39 cellular contexts compared by ENCODE assay signal in the genomic region with DNA sequence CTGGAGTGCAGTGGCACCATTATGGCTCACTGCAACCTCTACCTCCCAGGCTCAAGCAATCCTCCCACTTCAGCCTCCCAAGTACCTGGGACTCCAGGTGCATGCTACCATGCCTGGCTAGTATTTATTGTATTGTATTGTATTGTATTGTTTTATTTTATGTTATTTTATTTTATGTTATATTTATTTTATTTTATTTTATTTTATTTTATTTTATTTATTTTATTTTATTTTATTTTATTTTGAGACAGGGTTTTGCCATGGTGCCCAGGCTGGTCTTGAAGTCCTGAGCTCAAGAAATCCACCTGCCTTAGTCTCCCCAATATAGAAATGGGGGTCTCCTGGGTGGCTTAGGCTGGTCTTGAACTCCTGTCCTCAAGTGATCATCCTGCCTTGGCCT.
"Had no signal": no experiment of that assay in that cellular context is flagged by ENCODE, and none has a peak within 500 bp of the region (broad histone marks: within the 10 kb centered on the region; RNA-seq: fewer than 3 reads in every experiment).

No MANE protein-coding gene starts in this region.

- H3K4me1 Mint-ChIP-seq: activated naive CD4-positive, alpha-beta T cell treated with anti-CD3 and anti-CD28 coated beads, Interleukin-2, amount 10 ng/mL, durations not matched to agents 7 days and 5 days; activated naive CD4-positive, alpha-beta T cell treated with anti-CD3 and anti-CD28 coated beads, Interleukin-2, amount 50 U/mL, for 24 hours; activated naive CD8-positive, alpha-beta T cell treated with anti-CD3 and anti-CD28 coated beads for 36 hours; activated naive CD8-positive, alpha-beta T cell treated with anti-CD3 and anti-CD28 coated beads, Interleukin-2, amount 10 ng/mL, durations not matched to agents 7 days and 5 days; activated naive CD8-positive, alpha-beta T cell treated with anti-CD3 and anti-CD28 coated beads, Interleukin-2, amount 50 U/mL, for 24 hours; brain; central memory CD8-positive, alpha-beta T cell had no signal

- H3K27me3 ChIP-seq: adrenal gland, body of pancreas, brain microvascular endothelial cell, breast epithelium, cardiac muscle cell had no signal

- H3K9me3 Mint-ChIP-seq: activated naive CD4-positive, alpha-beta T cell treated with anti-CD3 and anti-CD28 coated beads for 36 hours; activated naive CD4-positive, alpha-beta T cell treated with anti-CD3 and anti-CD28 coated beads, Interleukin-2, amount 10 ng/mL, durations not matched to agents 7 days and 5 days; activated naive CD4-positive, alpha-beta T cell treated with anti-CD3 and anti-CD28 coated beads, Interleukin-2, amount 50 U/mL, for 24 hours; activated naive CD4-positive, alpha-beta T cell treated with anti-CD3 and anti-CD28 coated beads, Interleukin-2, amount 50 U/mL, for 72 hours; activated naive CD8-positive, alpha-beta T cell treated with anti-CD3 and anti-CD28 coated beads for 36 hours; activated naive CD8-positive, alpha-beta T cell treated with anti-CD3 and anti-CD28 coated beads, Interleukin-2, amount 10 ng/mL, durations not matched to agents 7 days and 5 days; activated naive CD8-positive, alpha-beta T cell treated with anti-CD3 and anti-CD28 coated beads, Interleukin-2, amount 50 U/mL, for 24 hours; activated T-cell treated with anti-CD3 and anti-CD28 coated beads, Interleukin-2, amount 50 U/mL, for 24 hours; activated T-cell treated with anti-CD3 and anti-CD28 coated beads, Interleukin-2, amount 50 U/mL, for 4 hours; activated T-cell treated with anti-CD3 and anti-CD28 coated beads, Interleukin-2, amount 50 U/mL, for 72 hours; activated T-helper 1 cell treated with anti-CD3 and anti-CD28 coated beads, Interleukin-12 subunit alpha, Interleukin-12 subunit beta, Interleukin-2, Interleukin-4 antibody, amounts not matched to agents 30 ng/mL and 10 ng/mL and 1 ng/mL, durations not matched to agents 14 hours and 24 hours and 36 hours; activated T-helper 17 cell treated with anti-CD3 and anti-CD28 coated beads, Interleukin-2, amount 50 U/mL, for 72 hours; activated T-helper 2 cell treated with anti-CD3 and anti-CD28 coated beads, Interferon-gamma antibody, Interleukin-2, Interleukin-4, amounts not matched to agents 10 μg/mL and 5 μg/mL and 100 μg/mL, durations not matched to agents 14 hours and 24 hours and 36 hours; brain; central memory CD8-positive, alpha-beta T cell had no signal

- H3K4me1 ChIP-seq: body of pancreas, breast epithelium had no signal

- H3K9me3 ChIP-seq: adrenal gland, body of pancreas, breast epithelium had no signal

- ATAC-seq: activated naive CD4-positive, alpha-beta T cell treated with anti-CD3 and anti-CD28 coated beads, Interleukin-2, amount 50 U/mL, for 72 hours; activated naive CD8-positive, alpha-beta T cell treated with anti-CD3 and anti-CD28 coated beads, Interleukin-2, amount 50 U/mL, for 24 hours; activated T-cell treated with anti-CD3 and anti-CD28 coated beads, Interleukin-2, amount 50 U/mL, for 4 hours; activated T-cell treated with anti-CD3 and anti-CD28 coated beads, Interleukin-2, amount 50 U/mL, for 72 hours; activated T-helper 17 cell treated with anti-CD3 and anti-CD28 coated beads, Interleukin-2, amount 50 U/mL, for 72 hours; body of pancreas had no signal

- H3K27ac Mint-ChIP-seq: activated naive CD4-positive, alpha-beta T cell treated with anti-CD3 and anti-CD28 coated beads for 36 hours; activated naive CD4-positive, alpha-beta T cell treated with anti-CD3 and anti-CD28 coated beads, Interleukin-2, amount 10 ng/mL, durations not matched to agents 7 days and 5 days; activated naive CD4-positive, alpha-beta T cell treated with anti-CD3 and anti-CD28 coated beads, Interleukin-2, amount 50 U/mL, for 24 hours; activated naive CD4-positive, alpha-beta T cell treated with anti-CD3 and anti-CD28 coated beads, Interleukin-2, amount 50 U/mL, for 72 hours; activated naive CD8-positive, alpha-beta T cell; activated naive CD8-positive, alpha-beta T cell treated with anti-CD3 and anti-CD28 coated beads for 36 hours; activated naive CD8-positive, alpha-beta T cell treated with anti-CD3 and anti-CD28 coated beads, Interleukin-2, amount 10 ng/mL, durations not matched to agents 7 days and 5 days; activated naive CD8-positive, alpha-beta T cell treated with anti-CD3 and anti-CD28 coated beads, Interleukin-2, amount 50 U/mL, for 24 hours; activated T-cell treated with anti-CD3 and anti-CD28 coated beads, Interleukin-2, amount 50 U/mL, for 24 hours; activated T-cell treated with anti-CD3 and anti-CD28 coated beads, Interleukin-2, amount 50 U/mL, for 72 hours; activated T-helper 1 cell treated with anti-CD3 and anti-CD28 coated beads, Interleukin-12 subunit alpha, Interleukin-12 subunit beta, Interleukin-2, Interleukin-4 antibody, amounts not matched to agents 30 ng/mL and 10 ng/mL and 1 ng/mL, durations not matched to agents 14 hours and 24 hours and 36 hours; activated T-helper 17 cell treated with anti-CD3 and anti-CD28 coated beads, Interleukin-2, amount 50 U/mL, for 72 hours; activated T-helper 2 cell treated with anti-CD3 and anti-CD28 coated beads, Interferon-gamma antibody, Interleukin-2, Interleukin-4, amounts not matched to agents 10 μg/mL and 5 μg/mL and 100 μg/mL, durations not matched to agents 14 hours and 24 hours and 36 hours; brain had no signal

- H3K4me3 ChIP-seq: adrenal gland, body of pancreas, breast epithelium, cardiac muscle cell had no signal

- H3K36me3 ChIP-seq: adrenal gland, brain microvascular endothelial cell, breast epithelium had no signal

- DNase-seq: activated effector memory CD4-positive, alpha-beta T cell treated with anti-CD3 and anti-CD28 coated beads, Interleukin-2, amount 50 U/mL, for 16 hours; activated effector memory CD4-positive, alpha-beta T cell treated with Interleukin-2 at 50 U/mL for 16 hours; activated gamma-delta T cell; activated gamma-delta T cell treated with Interleukin-2 at 50 U/mL for 16 hours; activated naive CD4-positive, alpha-beta T cell; activated naive CD4-positive, alpha-beta T cell treated with anti-CD3 and anti-CD28 coated beads for 36 hours; activated naive CD4-positive, alpha-beta T cell treated with anti-CD3 and anti-CD28 coated beads, Interleukin-2, amount 10 ng/mL, durations not matched to agents 7 days and 5 days; activated naive CD4-positive, alpha-beta T cell treated with anti-CD3 and anti-CD28 coated beads, Interleukin-2, amount 50 U/mL, for 16 hours; activated naive CD4-positive, alpha-beta T cell treated with Interleukin-2 at 50 U/mL for 16 hours; activated naive CD8-positive, alpha-beta T cell treated with anti-CD3 and anti-CD28 coated beads for 36 hours; activated naive CD8-positive, alpha-beta T cell treated with anti-CD3 and anti-CD28 coated beads, Interleukin-2, amount 10 ng/mL, durations not matched to agents 7 days and 5 days; activated naive CD8-positive, alpha-beta T cell treated with anti-CD3 and anti-CD28 coated beads, Interleukin-2, amount 50 U/mL, for 24 hours; activated T-cell treated with anti-CD3 and anti-CD28 coated beads, Interleukin-2, amount 50 U/mL, for 1 hour; activated T-cell treated with anti-CD3 and anti-CD28 coated beads, Interleukin-2, amount 50 U/mL, for 24 hours; activated T-cell treated with anti-CD3 and anti-CD28 coated beads, Interleukin-2, amount 50 U/mL, for 4 hours; activated T-cell treated with anti-CD3 and anti-CD28 coated beads, Interleukin-2, amount 50 U/mL, for 48 hours; activated T-cell treated with anti-CD3 and anti-CD28 coated beads, Interleukin-2, amount 50 U/mL, for 72 hours; adrenal gland; amniotic stem cell; amygdala; anterior cingulate cortex; aorta; body of pancreas; brain microvascular endothelial cell; caudate nucleus; central memory CD4-positive, alpha-beta T cell; cerebellar nuclear complex had no signal

- H3K4me3 Mint-ChIP-seq: activated naive CD4-positive, alpha-beta T cell treated with anti-CD3 and anti-CD28 coated beads for 36 hours; activated naive CD4-positive, alpha-beta T cell treated with anti-CD3 and anti-CD28 coated beads, Interleukin-2, amount 10 ng/mL, durations not matched to agents 7 days and 5 days; activated naive CD4-positive, alpha-beta T cell treated with anti-CD3 and anti-CD28 coated beads, Interleukin-2, amount 50 U/mL, for 24 hours; activated naive CD8-positive, alpha-beta T cell; activated naive CD8-positive, alpha-beta T cell treated with anti-CD3 and anti-CD28 coated beads for 36 hours; activated naive CD8-positive, alpha-beta T cell treated with anti-CD3 and anti-CD28 coated beads, Interleukin-2, amount 10 ng/mL, durations not matched to agents 7 days and 5 days; activated naive CD8-positive, alpha-beta T cell treated with anti-CD3 and anti-CD28 coated beads, Interleukin-2, amount 50 U/mL, for 24 hours; activated T-cell treated with anti-CD3 and anti-CD28 coated beads, Interleukin-2, amount 50 U/mL, for 24 hours; activated T-cell treated with anti-CD3 and anti-CD28 coated beads, Interleukin-2, amount 50 U/mL, for 4 hours; activated T-cell treated with anti-CD3 and anti-CD28 coated beads, Interleukin-2, amount 50 U/mL, for 72 hours; activated T-helper 1 cell treated with anti-CD3 and anti-CD28 coated beads, Interleukin-12 subunit alpha, Interleukin-12 subunit beta, Interleukin-2, Interleukin-4 antibody, amounts not matched to agents 30 ng/mL and 10 ng/mL and 1 ng/mL, durations not matched to agents 14 hours and 24 hours and 36 hours; activated T-helper 17 cell treated with anti-CD3 and anti-CD28 coated beads, Interleukin-2, amount 50 U/mL, for 72 hours; brain; central memory CD8-positive, alpha-beta T cell had no signal

- H3K27ac ChIP-seq: adrenal gland, body of pancreas, brain microvascular endothelial cell, breast epithelium, cardiac muscle cell had no signal

- H3K36me3 Mint-ChIP-seq: activated naive CD4-positive, alpha-beta T cell treated with anti-CD3 and anti-CD28 coated beads, Interleukin-2, amount 50 U/mL, for 72 hours; activated naive CD8-positive, alpha-beta T cell treated with anti-CD3 and anti-CD28 coated beads for 36 hours had no signal

- FAIRE-seq: astrocyte, bronchial epithelial cell had no signal

- H3K27me3 Mint-ChIP-seq: activated naive CD4-positive, alpha-beta T cell treated with anti-CD3 and anti-CD28 coated beads, Interleukin-2, amount 10 ng/mL, durations not matched to agents 7 days and 5 days; activated naive CD4-positive, alpha-beta T cell treated with anti-CD3 and anti-CD28 coated beads, Interleukin-2, amount 50 U/mL, for 24 hours; activated naive CD8-positive, alpha-beta T cell; activated naive CD8-positive, alpha-beta T cell treated with anti-CD3 and anti-CD28 coated beads for 36 hours; activated naive CD8-positive, alpha-beta T cell treated with anti-CD3 and anti-CD28 coated beads, Interleukin-2, amount 10 ng/mL, durations not matched to agents 7 days and 5 days; activated naive CD8-positive, alpha-beta T cell treated with anti-CD3 and anti-CD28 coated beads, Interleukin-2, amount 50 U/mL, for 24 hours; activated T-cell treated with anti-CD3 and anti-CD28 coated beads, Interleukin-2, amount 50 U/mL, for 24 hours; activated T-helper 17 cell treated with anti-CD3 and anti-CD28 coated beads, Interleukin-2, amount 50 U/mL, for 72 hours; brain; central memory CD8-positive, alpha-beta T cell had no signal
